8 cellular contexts compared by ENCODE assay signal in the genomic region with DNA sequence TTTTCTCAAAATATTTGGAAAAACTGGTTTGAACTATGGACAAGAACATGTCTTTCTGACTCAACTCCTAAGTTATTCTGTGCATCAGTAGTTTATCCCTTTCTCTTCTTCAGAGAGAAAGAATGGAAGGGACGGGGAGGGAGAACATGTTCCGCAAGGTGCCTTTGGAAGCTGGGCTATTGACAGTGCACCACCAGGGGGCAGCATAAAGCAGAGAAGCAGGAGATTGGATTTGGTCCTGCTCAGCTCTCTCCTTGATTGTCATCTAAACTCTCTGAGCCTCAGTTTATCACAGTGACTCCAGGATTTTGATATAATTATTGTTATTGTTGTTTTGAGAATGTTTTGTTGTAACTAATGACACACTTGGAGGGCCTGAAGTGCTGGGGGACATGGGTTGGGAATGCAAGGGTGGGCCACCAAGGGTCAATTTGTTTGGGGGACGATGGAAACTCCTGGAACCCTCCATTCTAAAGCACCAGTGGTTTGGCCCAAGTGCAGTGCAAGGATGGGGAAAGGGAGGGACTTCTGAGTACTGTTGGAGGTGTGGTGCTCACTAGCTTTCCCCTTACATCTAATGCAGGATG. TPM values are rescaled to one million over a fixed set of nuclear protein-coding genes. Genes with fewer than 3 reads are reported as not detected.
DNase-seq lines count a peak whose midpoint lies in the region; ATAC-seq and TF ChIP-seq lines count a peak whose summit lies in the region.

No MANE protein-coding gene starts in this region.

- H3K4me1 ChIP-seq in ascending aorta (no peaks in the 10 kb centered on the region), gastrocnemius medialis (peaks cover 19 to 25% of the 10 kb centered on the region in 2 donors)

- TF ChIP-seq CTCF in ascending aorta (IDR thresholded peaks at IDR 0.05) = peak; percentile 59 to 79 (median 66)
- peak; percentile 72 to 91 (median 79) for TF ChIP-seq CTCF in gastrocnemius medialis (IDR thresholded peaks at IDR 0.05 in 4 of 5, conservative IDR thresholded peaks at IDR 0.05 in 1 of 5)

- intact Hi-C loops in ascending aorta (cut with DNase I) = loop anchor here (5.0 kb wide), 1 partner anchor 557 kb away; the partner anchor contains the start of gene ARID2
- intact Hi-C loops in gastrocnemius medialis (cut with DNase I; ENCODE audit: low total_unique reads) = loop anchor here (2.0 kb wide), 1 partner anchor 42 kb away; no protein-coding TSS in a partner anchor

- no peak overlapping the region for H3K4me3 ChIP-seq in ascending aorta
- no peak overlapping the region for H3K4me3 ChIP-seq in gastrocnemius medialis

- TF ChIP-seq POLR2A in gastrocnemius medialis (IDR thresholded peaks at IDR 0.05) = no peak

- H3K27ac ChIP-seq in ascending aorta (no peak overlapping the region), gastrocnemius medialis (no peak overlapping the region)

- H3K27me3 ChIP-seq in ascending aorta (no peaks in the 10 kb centered on the region), gastrocnemius medialis (no peaks in the 10 kb centered on the region)

- ATAC-seq in GM21825 (IDR thresholded peaks at IDR 0.05; ENCODE audit: unreplicated experiment) (peak; percentile 52), gastrocnemius medialis (peak; percentile 75 to 92), HG03196 (IDR thresholded peaks at IDR 0.05; ENCODE audit: unreplicated experiment) (no peak)

- peak; percentile 44 for DNase-seq in Caki2 (ENCODE audit: low read depth)
- DNase-seq in NCI-H1105 treated with DMSO at 0.1 percent for 48 hours (lab: John Stamatoyannopoulos, UW) = peak; percentile 63
- peak; percentile 37 for DNase-seq in T-helper 22 cell (ENCODE audit: low read depth)
- DNase-seq in ascending aorta (ENCODE audit: low spot score in 2 of 2) = peak in 1 of 2 donors; percentile 84
- DNase-seq in hepatic stellate cell (ENCODE audit: low spot score) = peak; percentile 57
- peak; percentile 56 to 74 for DNase-seq in gastrocnemius medialis

- in situ Hi-C loops in Caki2 (cut with HindIII; ENCODE audit: low pct_unique_long_range_greater_than_20kb, low sequenced_read_pairs) (no loop called here), gastrocnemius medialis (cut with MboI; ENCODE audit: low sequenced_read_pairs in 4 of 4) (no loop called here)

- H3K36me3 ChIP-seq in ascending aorta (peaks cover 0 to 6% of the 10 kb centered on the region in 2 donors), gastrocnemius medialis (no peaks in the 10 kb centered on the region)

- H3K9me3 ChIP-seq in ascending aorta = no peaks in the 10 kb centered on the region
- no peaks in the 10 kb centered on the region for H3K9me3 ChIP-seq in gastrocnemius medialis

RNA-seq across cellular contexts. Expression of gene ANO6, which starts 45.3 kb away (rescaled TPM):
- total RNA-seq in Caki2 (2014; rRNA removed; shearing (Covaris generic); ENCODE audit: low replicate concordance) = 51.6 and 57.9 TPM in 2 replicates
- total RNA-seq in ascending aorta (49.6 TPM), gastrocnemius medialis (100 to 1,000 TPM in 1 of 4 donors, 10 to 100 TPM in 3; 75.4 to 100 (median 91.8) TPM)
